Comparison of ENCODE assay signal across 1 cellular context in genomic region chr3:52771702-52772101, GRCh38.
TF ChIP-seq lines count a peak whose summit lies in the region.

No MANE protein-coding gene starts in this region.

TF ChIP-seq in A549, 52 proteins besides CTCF, POLR2A, EP300 and RAD21:
- TF ChIP-seq REST (IDR thresholded peaks at IDR 0.05) (no peak), MAFK (IDR thresholded peaks at IDR 0.05; ENCODE audit: partially characterized antibody) (no peak), ELK1 (IDR thresholded peaks at IDR 0.05; ENCODE audit: low read depth, low read length) (no peak), RFX5 (IDR thresholded peaks at IDR 0.05) (no peak), PBX3 (IDR thresholded peaks at IDR 0.05) (no peak), HES2 (IDR thresholded peaks at IDR 0.05) (no peak), HMGXB4 (CRISPR knock-in tag; IDR thresholded peaks at IDR 0.05; ENCODE audit: borderline replicate concordance) (no peak), EHF (CRISPR knock-in tag; IDR thresholded peaks at IDR 0.05) (no peak), MAZ (IDR thresholded peaks at IDR 0.05; ENCODE audit: borderline replicate concordance, low read depth, low read length) (no peak), SMC3 (IDR thresholded peaks at IDR 0.05) (no peak), RNF2 (IDR thresholded peaks at IDR 0.05; ENCODE audit: borderline replicate concordance, low read depth) (no peak), NPAS2 (CRISPR knock-in tag; IDR thresholded peaks at IDR 0.05; ENCODE audit: borderline replicate concordance) (no peak)
